Comparison of ENCODE assay signal across 8 cellular contexts in genomic region chr19:3987619-3988371, GRCh38. TPM values are rescaled to one million over a fixed set of nuclear protein-coding genes. Genes with fewer than 3 reads are reported as not detected.
DNase-seq lines count a peak whose midpoint lies in the region; ATAC-seq and TF ChIP-seq lines count a peak whose summit lies in the region.

No MANE protein-coding gene starts in this region.

- no peaks in the 10 kb centered on the region for H3K9me3 Mint-ChIP-seq in activated CD4-positive, alpha-beta memory T cell treated with anti-CD3 and anti-CD28 coated beads, Interleukin-2, amount 10 ng/mL, durations not matched to agents 7 days and 5 days

- intact Hi-C loops in dorsolateral prefrontal cortex (cut with DNase I) = loop anchor here (2.0 to 5.0 kb wide), 4 partner anchors 135 to 225 kb away; partner anchors contain the start of genes ANKRD24 (in 1 of the 2), APBA3 (in 1 of the 2), MAP2K2 (in 1 of the 2) and MRPL54 (in 1 of the 2)

- H3K36me3 ChIP-seq in lung (ENCODE audit: control insufficient read depth in 2 of 2, insufficient read depth in 2 of 2, low read length in 2 of 2) = peaks cover 0 to 13% of the 10 kb centered on the region in 2 donors

- ATAC-seq in lung (ENCODE audit: insufficient read depth, low FRiP score) = peak; percentile 35
- ATAC-seq in HG02571 (IDR thresholded peaks at IDR 0.05; ENCODE audit: unreplicated experiment) = no peak

- H3K4me1 ChIP-seq in lung (ENCODE audit: control insufficient read depth in 2 of 2, insufficient read depth in 2 of 2, low read length in 2 of 2) = peaks cover 0 to 13% of the 10 kb centered on the region in 2 donors

- peak; percentile 89 for DNase-seq in ELF-1 (ENCODE audit: low read depth, low spot score)
- peak; percentile 87 for DNase-seq in HT-29 (ENCODE audit: low spot score)
- peak; percentile 89 for DNase-seq in NCI-H82 (lab: John Stamatoyannopoulos, UW)
- peak; percentile 92 for DNase-seq in activated CD4-positive, alpha-beta memory T cell treated with anti-CD3 and anti-CD28 coated beads, Interleukin-2, amount 10 ng/mL, durations not matched to agents 7 days and 5 days
- peak; percentile 74 to 86 (median 84) for DNase-seq in dorsolateral prefrontal cortex
- peak; percentile 83 for DNase-seq in lung (ENCODE audit: low spot score)
- DNase-seq in stimulated activated CD4-positive, alpha-beta T cell treated with anti-CD3 and anti-CD28 coated beads, TNF-alpha, amount 100 ng/mL, for 24 hours (ENCODE audit: low read depth in 3 of 3) = peak; percentile 73 to 85 (median 78)

- H3K4me3 Mint-ChIP-seq in activated CD4-positive, alpha-beta memory T cell treated with anti-CD3 and anti-CD28 coated beads, Interleukin-2, amount 10 ng/mL, durations not matched to agents 7 days and 5 days = peak overlapping the region; percentile 93

- H3K27ac ChIP-seq in dorsolateral prefrontal cortex = peak overlapping the region in 56 of 59 donors; percentile 25 to 99 (median 96)
- H3K27ac ChIP-seq in lung (ENCODE audit: low read depth in 1 of 2, low read length in 1 of 2) = no peak overlapping the region

- POLR2A ChIA-PET in activated CD4-positive, alpha-beta memory T cell treated with anti-CD3 and anti-CD28 coated beads, Interleukin-2, amount 10 ng/mL, durations not matched to agents 7 days and 5 days (lab: Charles Lee) = interaction anchor here (0.6 to 2.0 kb wide), 11 partner anchors 11 to 483 kb away, joined by 3 to 16 read pairs (median 3); partner anchors contain the start of genes CHAF1A, DAPK3, PIAS4 and YJU2

- 11% methylated on average over 29 to 30 of the region's 30 CpGs for WGBS in lung, 2 donors

- peaks cover 44% of the 10 kb centered on the region for H3K4me1 Mint-ChIP-seq in activated CD4-positive, alpha-beta memory T cell treated with anti-CD3 and anti-CD28 coated beads, Interleukin-2, amount 10 ng/mL, durations not matched to agents 7 days and 5 days

- peak overlapping the region; percentile 83 for H3K27ac Mint-ChIP-seq in activated CD4-positive, alpha-beta memory T cell treated with anti-CD3 and anti-CD28 coated beads, Interleukin-2, amount 10 ng/mL, durations not matched to agents 7 days and 5 days

- H3K9me3 ChIP-seq in lung (ENCODE audit: control insufficient read depth in 2 of 2, insufficient read depth in 1 of 2, low read length in 1 of 2) = no peaks in the 10 kb centered on the region

- TF ChIP-seq CTCF in dorsolateral prefrontal cortex (IDR thresholded peaks at IDR 0.05 in 54 of 56, conservative IDR thresholded peaks at IDR 0.05 in 2 of 56; ENCODE audit: low read depth in 1 of 56, partially characterized antibody in 56 of 56) (peak; percentile 80 to 98 (median 91)), lung (IDR thresholded peaks at IDR 0.05; ENCODE audit: control extremely low read depth, extremely low read depth) (peak; percentile 91)

- no peaks in the 10 kb centered on the region for H3K27me3 Mint-ChIP-seq in activated CD4-positive, alpha-beta memory T cell treated with anti-CD3 and anti-CD28 coated beads, Interleukin-2, amount 10 ng/mL, durations not matched to agents 7 days and 5 days

- H3K27me3 ChIP-seq in dorsolateral prefrontal cortex (no peaks in the 10 kb centered on the region), lung (ENCODE audit: control insufficient read depth, insufficient read depth) (no peaks in the 10 kb centered on the region)

- H3K4me3 ChIP-seq in dorsolateral prefrontal cortex (peak overlapping the region in 56 of 59 donors; percentile 10 to 100 (median 90)), lung (no peak overlapping the region)

- CTCF ChIA-PET in activated CD4-positive, alpha-beta memory T cell treated with anti-CD3 and anti-CD28 coated beads, Interleukin-2, amount 10 ng/mL, durations not matched to agents 7 days and 5 days (lab: Charles Lee) = interaction anchor here (0.6 to 2.7 kb wide), 40 partner anchors 9 to 1927 kb away, joined by 3 to 48 read pairs (median 4); partner anchors contain the start of genes CREB3L3, DAPK3, MRPL54 and PIAS4

- peaks cover 25% of the 10 kb centered on the region for H3K36me3 Mint-ChIP-seq in activated CD4-positive, alpha-beta memory T cell treated with anti-CD3 and anti-CD28 coated beads, Interleukin-2, amount 10 ng/mL, durations not matched to agents 7 days and 5 days (ENCODE audit: low read depth)

RNA-seq across cellular contexts. Expression of gene EEF2, which starts 2.5 kb away (rescaled TPM):
- 2,153 and 2,165 TPM in 2 replicates for total RNA-seq in HT-29 (2014; rRNA removed; shearing (Covaris generic))
- 1,000 to 10,000 TPM; 1,543 to 1,592 TPM for total RNA-seq in activated CD4-positive, alpha-beta memory T cell treated with anti-CD3 and anti-CD28 coated beads, Interleukin-2, amount 10 ng/mL, durations not matched to agents 7 days and 5 days
- total RNA-seq in dorsolateral prefrontal cortex (1,000 to 10,000 TPM in 114 of 120 experiments, 100 to 1,000 TPM in 6; 863 to 1,554 (median 1,176) TPM), lung (1,000 to 10,000 TPM; 1,474 to 1,934 TPM)
- 1,000 to 10,000 TPM in 1 of 2 donors, 100 to 1,000 TPM in 1; 994 to 1,216 TPM for polyA plus RNA-seq in lung

RNA-seq across cellular contexts. Expression of gene DAPK3, which starts 16.9 kb away (rescaled TPM):
- total RNA-seq in HT-29 (2014; rRNA removed; shearing (Covaris generic)) = 75.4 and 84.8 TPM in 2 replicates
- 10 to 100 TPM; 41.3 to 42.7 TPM for total RNA-seq in activated CD4-positive, alpha-beta memory T cell treated with anti-CD3 and anti-CD28 coated beads, Interleukin-2, amount 10 ng/mL, durations not matched to agents 7 days and 5 days
- total RNA-seq in dorsolateral prefrontal cortex (10 to 100 TPM; 47.9 to 98.2 (median 67.8) TPM), lung (10 to 100 TPM; 61.9 to 93.9 TPM)
- polyA plus RNA-seq in lung = 10 to 100 TPM; 78.4 to 80.4 TPM

RNA-seq across cellular contexts. Expression of gene PIAS4, which starts 19.7 kb away (rescaled TPM):
- total RNA-seq in HT-29 (2014; rRNA removed; shearing (Covaris generic)) = 40.6 and 40.8 TPM in 2 replicates
- total RNA-seq in activated CD4-positive, alpha-beta memory T cell treated with anti-CD3 and anti-CD28 coated beads, Interleukin-2, amount 10 ng/mL, durations not matched to agents 7 days and 5 days = 10 to 100 TPM; 28.6 to 33.2 TPM
- 10 to 100 TPM; 24.8 to 57.8 (median 38.6) TPM for total RNA-seq in dorsolateral prefrontal cortex
- 10 to 100 TPM; 26.7 to 46.2 TPM for total RNA-seq in lung
- 10 to 100 TPM in 1 of 2 donors, 1 to 10 TPM in 1; 9.9 to 16.5 TPM for polyA plus RNA-seq in lung

RNA-seq across cellular contexts. Expression of gene NMRK2, which starts 54.9 kb away (rescaled TPM):
- not detected in 2 replicates for total RNA-seq in HT-29 (2014; rRNA removed; shearing (Covaris generic))
- total RNA-seq in activated CD4-positive, alpha-beta memory T cell treated with anti-CD3 and anti-CD28 coated beads, Interleukin-2, amount 10 ng/mL, durations not matched to agents 7 days and 5 days = not detected
- total RNA-seq in dorsolateral prefrontal cortex = 1 to 10 TPM in 2 of 120 experiments, under 1 TPM in 9, not detected in 109; 0.36 to 1.5 (median 0.75) TPM
- 1 to 10 TPM in 1 of 2 donors, not detected in 1; 1.0 TPM for total RNA-seq in lung
- polyA plus RNA-seq in lung = under 1 TPM; 0.13 to 0.26 TPM

Comparison
In these comparisons a context has a peak if more than half of its experiments do, and no peak if none do; other contexts are left out.
1. H3K27ac ChIP-seq: peak in dorsolateral prefrontal cortex (56 of 59); none in lung (0 of 2).
2. Peak in every context shown above with its lines, with median percentiles within 50 percentile points of each other: DNase-seq.